In the genomic region with DNA sequence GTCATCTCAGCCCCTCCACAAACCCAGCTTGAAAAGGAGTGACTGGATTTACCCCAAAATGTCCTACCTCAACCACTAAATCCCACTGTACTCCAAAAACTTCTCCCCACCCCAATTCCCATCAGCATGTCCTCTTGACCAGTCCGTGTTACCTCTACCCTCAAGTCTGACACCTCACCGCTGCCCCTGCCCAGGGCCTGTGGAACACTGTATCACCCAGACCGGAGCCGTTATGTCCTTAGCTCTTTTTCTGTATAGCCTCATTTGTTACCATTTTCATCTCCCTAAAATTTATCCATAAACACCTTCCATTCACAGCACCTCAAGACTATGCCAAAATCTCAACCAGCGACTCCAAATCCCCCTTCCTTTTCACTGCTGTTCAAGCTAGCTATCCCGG, we compare ENCODE assay signal across 10 cellular contexts. TPM values are rescaled to one million over a fixed set of nuclear protein-coding genes. Genes with fewer than 3 reads are reported as not detected.
DNase-seq lines count a peak whose midpoint lies in the region; ATAC-seq and TF ChIP-seq lines count a peak whose summit lies in the region.
"Had no signal": no experiment of that assay in that cellular context is flagged by ENCODE, and none has a peak within 500 bp of the region (broad histone marks: within the 10 kb centered on the region; RNA-seq: fewer than 3 reads in every experiment).

No MANE protein-coding gene starts in this region.

- H3K4me3 Mint-ChIP-seq in CD4-positive, alpha-beta T cell = peak overlapping the region; percentile 94
- peak overlapping the region; percentile 99 for H3K4me3 Mint-ChIP-seq in endothelial cell (ENCODE audit: unreplicated experiment)

- H3K27me3 ChIP-seq in CD4-positive, alpha-beta T cell (ENCODE audit: control insufficient read depth, insufficient read depth, low read length) = no peaks in the 10 kb centered on the region
- no peaks in the 10 kb centered on the region for H3K27me3 ChIP-seq in PC-9 (ENCODE audit: insufficient read depth, low read depth)
- H3K27me3 ChIP-seq in parathyroid adenoma (ENCODE audit: control insufficient read depth, insufficient read depth, low read length) = no peaks in the 10 kb centered on the region

- peaks cover 53% of the 10 kb centered on the region for H3F3A ChIP-seq in PC-9 (ENCODE audit: insufficient read depth, low read depth)

- CTCF ChIA-PET in CD4-positive, alpha-beta T cell (lab: Charles Lee) = interaction anchor here (3.5 kb wide), 1 partner anchor 16 kb away, joined by 19 read pairs; a partner anchor contains a TSS
- CTCF ChIA-PET in PC-9 (lab: Charles Lee) = no interaction called here

- H3K27ac ChIP-seq in CD4-positive, alpha-beta T cell (ENCODE audit: low read depth, low read length) = no peak overlapping the region
- H3K27ac ChIP-seq in PC-9 (peak overlapping the region; percentile 80), parathyroid adenoma (peak overlapping the region; percentile 77)

- H3K36me3 ChIP-seq in PC-9 (ENCODE audit: low read depth) = peaks cover 32% of the 10 kb centered on the region
- H3K36me3 ChIP-seq in parathyroid adenoma (ENCODE audit: control insufficient read depth, insufficient read depth, low read length) = no peaks in the 10 kb centered on the region

- no peak overlapping the region for H2AFZ ChIP-seq in PC-9
- no peak overlapping the region for H2AFZ ChIP-seq in parathyroid adenoma

- H3K4me3 ChIP-seq in PC-9 (no peak overlapping the region; the same call in 1 of the 2 replicates), parathyroid adenoma (ENCODE audit: low read depth, low read length) (no peak overlapping the region)

- no peak for DNase-seq in CD4-positive, alpha-beta T cell
- no peak for DNase-seq in PC-9
- DNase-seq in endothelial cell (ENCODE audit: low spot score) = no peak
- no peak for DNase-seq in stimulated activated CD4-positive, alpha-beta T cell treated with anti-CD3 and anti-CD28 coated beads, Interleukin-15, amount 100 ng/mL, for 24 hours
- no peak for DNase-seq in NCI-H1048 (lab: John Stamatoyannopoulos, UW)
- no peak for DNase-seq in H4 (ENCODE audit: low spot score)
- DNase-seq: effector CD4-positive, alpha-beta T cell; H7 had no signal

- H3K9ac ChIP-seq in parathyroid adenoma = no peak overlapping the region

- ATAC-seq in CD4-positive, alpha-beta T cell (ENCODE audit: poor library complexity) = no peak
- no peak for ATAC-seq in GM21515 (IDR thresholded peaks at IDR 0.05; ENCODE audit: unreplicated experiment)

- H3K79me2 ChIP-seq in PC-9 (ENCODE audit: low read depth) (peaks cover 81% of the 10 kb centered on the region), parathyroid adenoma (peaks cover 24% of the 10 kb centered on the region)

- TF ChIP-seq CTCF in CD4-positive, alpha-beta T cell (IDR thresholded peaks at IDR 0.05) = no peak
- TF ChIP-seq CTCF in PC-9 (conservative IDR thresholded peaks at IDR 0.05) = no peak
- no peak for TF ChIP-seq CTCF in endothelial cell (IDR thresholded peaks at IDR 0.05; ENCODE audit: unreplicated experiment)
- TF ChIP-seq CTCF in parathyroid adenoma (IDR thresholded peaks at IDR 0.05) = no peak

- H3K9me3 ChIP-seq in CD4-positive, alpha-beta T cell (ENCODE audit: control insufficient read depth, low read length) = no peaks in the 10 kb centered on the region
- H3K9me3 ChIP-seq in PC-9 (ENCODE audit: insufficient read depth, low read depth) (no peaks in the 10 kb centered on the region), parathyroid adenoma (ENCODE audit: control insufficient read depth, low read length) (no peaks in the 10 kb centered on the region)

- H3K27ac Mint-ChIP-seq in CD4-positive, alpha-beta T cell = peak overlapping the region; percentile 93
- H3K27ac Mint-ChIP-seq in endothelial cell (ENCODE audit: unreplicated experiment) = peak overlapping the region; percentile 76

- H3K4me1 ChIP-seq in PC-9 (replicated peaks; ENCODE audit: insufficient read depth) = peaks cover 48% of the 10 kb centered on the region
- H3K4me1 ChIP-seq in parathyroid adenoma = peaks cover 26% of the 10 kb centered on the region

- peak overlapping the region; percentile 70 for H3K4me2 ChIP-seq in PC-9
- H3K4me2 ChIP-seq in parathyroid adenoma (ENCODE audit: low read length) = no peak overlapping the region

- H3K9me3 Mint-ChIP-seq in CD4-positive, alpha-beta T cell = no peaks in the 10 kb centered on the region
- no peaks in the 10 kb centered on the region for H3K9me3 Mint-ChIP-seq in endothelial cell (ENCODE audit: unreplicated experiment)

- BruUV-seq in PC-9 (replicated peaks; lab: Mats Ljungman, UMichigan) = no TSS peak

- POLR2A ChIA-PET in CD4-positive, alpha-beta T cell (lab: Charles Lee) = interaction anchor here (0.7 to 17.0 kb wide), 5 partner anchors 14 to 249 kb away, joined by 3 to 234 read pairs (median 4); a partner anchor contains a TSS
- POLR2A ChIA-PET in PC-9 (lab: Charles Lee; ENCODE audit: unreplicated experiment) = no interaction called here

- peaks cover 74% of the 10 kb centered on the region for H3K36me3 Mint-ChIP-seq in CD4-positive, alpha-beta T cell (ENCODE audit: low read depth)
- H3K36me3 Mint-ChIP-seq in endothelial cell (ENCODE audit: low read depth, unreplicated experiment) = peaks cover 54% of the 10 kb centered on the region

- H3K9me2 ChIP-seq in PC-9 (ENCODE audit: insufficient read depth) = no peaks in the 10 kb centered on the region

- peaks cover 20% of the 10 kb centered on the region for H4K20me1 ChIP-seq in PC-9 (ENCODE audit: insufficient read depth)

- intact Hi-C loops in CD4-positive, alpha-beta T cell (cut with DNase I, micrococcal nuclease) = loop anchor here (1.0 to 10.0 kb wide), 2 partner anchors 17 to 608 kb away; no protein-coding TSS in a partner anchor
- intact Hi-C loops in PC-9 (cut with micrococcal nuclease; ENCODE audit: unreplicated experiment) = no loop called here

- no peaks in the 10 kb centered on the region for H3K27me3 Mint-ChIP-seq in CD4-positive, alpha-beta T cell
- peaks cover 36% of the 10 kb centered on the region for H3K27me3 Mint-ChIP-seq in endothelial cell (ENCODE audit: unreplicated experiment)

- peaks cover 65% of the 10 kb centered on the region for H3K4me1 Mint-ChIP-seq in CD4-positive, alpha-beta T cell (ENCODE audit: low read depth)
- H3K4me1 Mint-ChIP-seq in endothelial cell (ENCODE audit: unreplicated experiment) = peaks cover 46% of the 10 kb centered on the region

RNA-seq across cellular contexts. Expression of a gene that starts 2.4 kb away (rescaled TPM):
- 1 to 10 TPM; 4.5 to 5.1 TPM for total RNA-seq in CD4-positive, alpha-beta T cell
- total RNA-seq in PC-9 (2021) (64.5 and 65.8 TPM in 2 replicates), endothelial cell (ENCODE audit: unreplicated experiment) (80.9 TPM)
- total RNA-seq in H4 (2014; rRNA removed; shearing (Covaris generic)) = 37.5 and 45.3 TPM in 2 replicates

RNA-seq across cellular contexts. Expression of a gene that starts 2.5 kb away (rescaled TPM):
- 10 to 100 TPM; 40.9 to 41.3 TPM for total RNA-seq in CD4-positive, alpha-beta T cell
- 77.9 and 86.8 TPM in 2 replicates for total RNA-seq in PC-9 (2021)
- total RNA-seq in endothelial cell (ENCODE audit: unreplicated experiment) = 58.2 TPM
- 24.8 and 36.1 TPM in 2 replicates for total RNA-seq in H4 (2014; rRNA removed; shearing (Covaris generic))

RNA-seq across cellular contexts. Expression of a gene that starts 5.4 kb away (rescaled TPM):
- 100 to 1,000 TPM; 182 to 195 TPM for total RNA-seq in CD4-positive, alpha-beta T cell
- total RNA-seq in PC-9 (2021) (424 and 457 TPM in 2 replicates), endothelial cell (ENCODE audit: unreplicated experiment) (418 TPM)
- total RNA-seq in H4 (2014; rRNA removed; shearing (Covaris generic)) = 396 and 471 TPM in 2 replicates

RNA-seq across cellular contexts. Expression of a gene that starts 14.7 kb away (rescaled TPM):
- total RNA-seq in CD4-positive, alpha-beta T cell = 10 to 100 TPM; 79.3 to 80.7 TPM
- total RNA-seq in PC-9 (2021) (173 and 203 TPM in 2 replicates), endothelial cell (ENCODE audit: unreplicated experiment) (148 TPM)
- total RNA-seq in H4 (2014; rRNA removed; shearing (Covaris generic)) = 18.2 and 19.8 TPM in 2 replicates

RNA-seq across cellular contexts. Expression of a gene that starts 15.2 kb away (rescaled TPM):
- total RNA-seq in CD4-positive, alpha-beta T cell = 10 to 100 TPM; 20.1 to 21.3 TPM
- 31.8 and 45.1 TPM in 2 replicates for total RNA-seq in PC-9 (2021)
- total RNA-seq in endothelial cell (ENCODE audit: unreplicated experiment) = 36.9 TPM
- total RNA-seq in H4 (2014; rRNA removed; shearing (Covaris generic)) = 25.1 and 30.0 TPM in 2 replicates
